ENCODE assay signal across 39 cellular contexts in the genomic region with DNA sequence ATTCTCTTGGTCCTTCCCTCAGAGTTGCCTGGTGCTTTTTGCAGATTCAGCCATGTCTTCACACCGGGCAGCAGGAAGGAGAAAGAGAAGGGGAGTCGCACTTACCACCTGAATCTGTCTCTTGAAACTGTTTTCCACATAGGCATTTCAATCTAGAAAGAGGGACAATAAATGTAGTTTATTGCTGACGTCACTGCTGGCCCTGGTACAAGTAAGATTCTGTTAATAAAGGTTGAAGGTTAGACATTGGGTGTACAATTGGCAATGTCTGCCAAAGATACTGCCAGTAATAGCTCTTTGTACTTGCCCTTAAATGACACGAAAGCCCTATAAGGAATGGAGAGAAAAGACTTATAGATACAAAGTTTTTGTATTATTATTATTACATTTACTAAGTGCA.
"Had no signal": no experiment of that assay in that cellular context is flagged by ENCODE, and none has a peak within 500 bp of the region (broad histone marks: within the 10 kb centered on the region; RNA-seq: fewer than 3 reads in every experiment).

No MANE protein-coding gene starts in this region.

- H3K4me1 Mint-ChIP-seq: activated naive CD4-positive, alpha-beta T cell treated with anti-CD3 and anti-CD28 coated beads, Interleukin-2, amount 10 ng/mL, durations not matched to agents 7 days and 5 days; activated naive CD4-positive, alpha-beta T cell treated with anti-CD3 and anti-CD28 coated beads, Interleukin-2, amount 50 U/mL, for 24 hours; activated naive CD8-positive, alpha-beta T cell treated with anti-CD3 and anti-CD28 coated beads, Interleukin-2, amount 10 ng/mL, durations not matched to agents 7 days and 5 days; activated naive CD8-positive, alpha-beta T cell treated with anti-CD3 and anti-CD28 coated beads, Interleukin-2, amount 50 U/mL, for 24 hours; activated T-helper 17 cell treated with anti-CD3 and anti-CD28 coated beads, Interleukin-2, amount 50 U/mL, for 72 hours; central memory CD8-positive, alpha-beta T cell had no signal

- DNase-seq: activated effector memory CD4-positive, alpha-beta T cell treated with anti-CD3 and anti-CD28 coated beads, Interleukin-2, amount 50 U/mL, for 16 hours; activated effector memory CD4-positive, alpha-beta T cell treated with Interleukin-2 at 50 U/mL for 16 hours; activated gamma-delta T cell; activated gamma-delta T cell treated with Interleukin-2 at 50 U/mL for 16 hours; activated naive CD4-positive, alpha-beta T cell; activated naive CD4-positive, alpha-beta T cell treated with anti-CD3 and anti-CD28 coated beads for 36 hours; activated naive CD4-positive, alpha-beta T cell treated with anti-CD3 and anti-CD28 coated beads, Interleukin-2, amount 10 ng/mL, durations not matched to agents 7 days and 5 days; activated naive CD4-positive, alpha-beta T cell treated with anti-CD3 and anti-CD28 coated beads, Interleukin-2, amount 50 U/mL, for 16 hours; activated naive CD4-positive, alpha-beta T cell treated with Interleukin-2 at 50 U/mL for 16 hours; activated naive CD8-positive, alpha-beta T cell treated with anti-CD3 and anti-CD28 coated beads, Interleukin-2, amount 10 ng/mL, durations not matched to agents 7 days and 5 days; activated naive CD8-positive, alpha-beta T cell treated with anti-CD3 and anti-CD28 coated beads, Interleukin-2, amount 50 U/mL, for 24 hours; activated T-cell treated with anti-CD3 and anti-CD28 coated beads, Interleukin-2, amount 50 U/mL, for 1 hour; activated T-cell treated with anti-CD3 and anti-CD28 coated beads, Interleukin-2, amount 50 U/mL, for 24 hours; activated T-cell treated with anti-CD3 and anti-CD28 coated beads, Interleukin-2, amount 50 U/mL, for 4 hours; activated T-cell treated with anti-CD3 and anti-CD28 coated beads, Interleukin-2, amount 50 U/mL, for 48 hours; activated T-cell treated with anti-CD3 and anti-CD28 coated beads, Interleukin-2, amount 50 U/mL, for 72 hours; adrenal gland; amniotic stem cell; amygdala; anterior cingulate cortex; aorta; body of pancreas; brain microvascular endothelial cell; caudate nucleus; central memory CD4-positive, alpha-beta T cell; cerebellar nuclear complex had no signal

- H3K27ac ChIP-seq: adrenal gland, ascending aorta, body of pancreas, brain microvascular endothelial cell, breast epithelium, cardiac muscle cell had no signal

- H3K27me3 Mint-ChIP-seq: brain had no signal

- H3K4me3 Mint-ChIP-seq: activated naive CD4-positive, alpha-beta T cell treated with anti-CD3 and anti-CD28 coated beads for 36 hours; activated naive CD4-positive, alpha-beta T cell treated with anti-CD3 and anti-CD28 coated beads, Interleukin-2, amount 10 ng/mL, durations not matched to agents 7 days and 5 days; activated naive CD4-positive, alpha-beta T cell treated with anti-CD3 and anti-CD28 coated beads, Interleukin-2, amount 50 U/mL, for 24 hours; activated naive CD8-positive, alpha-beta T cell; activated naive CD8-positive, alpha-beta T cell treated with anti-CD3 and anti-CD28 coated beads, Interleukin-2, amount 10 ng/mL, durations not matched to agents 7 days and 5 days; activated naive CD8-positive, alpha-beta T cell treated with anti-CD3 and anti-CD28 coated beads, Interleukin-2, amount 50 U/mL, for 24 hours; activated T-cell treated with anti-CD3 and anti-CD28 coated beads, Interleukin-2, amount 50 U/mL, for 24 hours; activated T-cell treated with anti-CD3 and anti-CD28 coated beads, Interleukin-2, amount 50 U/mL, for 4 hours; activated T-cell treated with anti-CD3 and anti-CD28 coated beads, Interleukin-2, amount 50 U/mL, for 72 hours; activated T-helper 1 cell treated with anti-CD3 and anti-CD28 coated beads, Interleukin-12 subunit alpha, Interleukin-12 subunit beta, Interleukin-2, Interleukin-4 antibody, amounts not matched to agents 30 ng/mL and 10 ng/mL and 1 ng/mL, durations not matched to agents 14 hours and 24 hours and 36 hours; activated T-helper 17 cell treated with anti-CD3 and anti-CD28 coated beads, Interleukin-2, amount 50 U/mL, for 72 hours; brain; central memory CD8-positive, alpha-beta T cell had no signal

- H3K27me3 ChIP-seq: adrenal gland, ascending aorta, body of pancreas, brain microvascular endothelial cell, breast epithelium, cardiac muscle cell had no signal

- ATAC-seq: activated naive CD4-positive, alpha-beta T cell treated with anti-CD3 and anti-CD28 coated beads, Interleukin-2, amount 50 U/mL, for 72 hours; activated naive CD8-positive, alpha-beta T cell treated with anti-CD3 and anti-CD28 coated beads, Interleukin-2, amount 50 U/mL, for 24 hours; activated T-cell treated with anti-CD3 and anti-CD28 coated beads, Interleukin-2, amount 50 U/mL, for 4 hours; activated T-cell treated with anti-CD3 and anti-CD28 coated beads, Interleukin-2, amount 50 U/mL, for 72 hours; activated T-helper 17 cell treated with anti-CD3 and anti-CD28 coated beads, Interleukin-2, amount 50 U/mL, for 72 hours; body of pancreas had no signal

- H3K4me1 ChIP-seq: adrenal gland, ascending aorta, body of pancreas, breast epithelium had no signal

- H3K9me3 ChIP-seq: adrenal gland, ascending aorta, body of pancreas, breast epithelium had no signal

- H3K9me3 Mint-ChIP-seq: activated naive CD4-positive, alpha-beta T cell treated with anti-CD3 and anti-CD28 coated beads for 36 hours; activated naive CD4-positive, alpha-beta T cell treated with anti-CD3 and anti-CD28 coated beads, Interleukin-2, amount 10 ng/mL, durations not matched to agents 7 days and 5 days; activated naive CD4-positive, alpha-beta T cell treated with anti-CD3 and anti-CD28 coated beads, Interleukin-2, amount 50 U/mL, for 24 hours; activated naive CD4-positive, alpha-beta T cell treated with anti-CD3 and anti-CD28 coated beads, Interleukin-2, amount 50 U/mL, for 72 hours; activated naive CD8-positive, alpha-beta T cell treated with anti-CD3 and anti-CD28 coated beads, Interleukin-2, amount 10 ng/mL, durations not matched to agents 7 days and 5 days; activated naive CD8-positive, alpha-beta T cell treated with anti-CD3 and anti-CD28 coated beads, Interleukin-2, amount 50 U/mL, for 24 hours; activated T-cell treated with anti-CD3 and anti-CD28 coated beads, Interleukin-2, amount 50 U/mL, for 24 hours; activated T-cell treated with anti-CD3 and anti-CD28 coated beads, Interleukin-2, amount 50 U/mL, for 4 hours; activated T-cell treated with anti-CD3 and anti-CD28 coated beads, Interleukin-2, amount 50 U/mL, for 72 hours; activated T-helper 1 cell treated with anti-CD3 and anti-CD28 coated beads, Interleukin-12 subunit alpha, Interleukin-12 subunit beta, Interleukin-2, Interleukin-4 antibody, amounts not matched to agents 30 ng/mL and 10 ng/mL and 1 ng/mL, durations not matched to agents 14 hours and 24 hours and 36 hours; activated T-helper 17 cell treated with anti-CD3 and anti-CD28 coated beads, Interleukin-2, amount 50 U/mL, for 72 hours; activated T-helper 2 cell treated with anti-CD3 and anti-CD28 coated beads, Interferon-gamma antibody, Interleukin-2, Interleukin-4, amounts not matched to agents 10 μg/mL and 5 μg/mL and 100 μg/mL, durations not matched to agents 14 hours and 24 hours and 36 hours; brain; central memory CD8-positive, alpha-beta T cell had no signal

- H3K27ac Mint-ChIP-seq: activated naive CD4-positive, alpha-beta T cell treated with anti-CD3 and anti-CD28 coated beads for 36 hours; activated naive CD4-positive, alpha-beta T cell treated with anti-CD3 and anti-CD28 coated beads, Interleukin-2, amount 10 ng/mL, durations not matched to agents 7 days and 5 days; activated naive CD4-positive, alpha-beta T cell treated with anti-CD3 and anti-CD28 coated beads, Interleukin-2, amount 50 U/mL, for 24 hours; activated naive CD4-positive, alpha-beta T cell treated with anti-CD3 and anti-CD28 coated beads, Interleukin-2, amount 50 U/mL, for 72 hours; activated naive CD8-positive, alpha-beta T cell; activated naive CD8-positive, alpha-beta T cell treated with anti-CD3 and anti-CD28 coated beads, Interleukin-2, amount 10 ng/mL, durations not matched to agents 7 days and 5 days; activated naive CD8-positive, alpha-beta T cell treated with anti-CD3 and anti-CD28 coated beads, Interleukin-2, amount 50 U/mL, for 24 hours; activated T-cell treated with anti-CD3 and anti-CD28 coated beads, Interleukin-2, amount 50 U/mL, for 24 hours; activated T-cell treated with anti-CD3 and anti-CD28 coated beads, Interleukin-2, amount 50 U/mL, for 72 hours; activated T-helper 1 cell treated with anti-CD3 and anti-CD28 coated beads, Interleukin-12 subunit alpha, Interleukin-12 subunit beta, Interleukin-2, Interleukin-4 antibody, amounts not matched to agents 30 ng/mL and 10 ng/mL and 1 ng/mL, durations not matched to agents 14 hours and 24 hours and 36 hours; activated T-helper 17 cell treated with anti-CD3 and anti-CD28 coated beads, Interleukin-2, amount 50 U/mL, for 72 hours; activated T-helper 2 cell treated with anti-CD3 and anti-CD28 coated beads, Interferon-gamma antibody, Interleukin-2, Interleukin-4, amounts not matched to agents 10 μg/mL and 5 μg/mL and 100 μg/mL, durations not matched to agents 14 hours and 24 hours and 36 hours; brain had no signal

- H3K36me3 Mint-ChIP-seq: activated naive CD4-positive, alpha-beta T cell treated with anti-CD3 and anti-CD28 coated beads, Interleukin-2, amount 10 ng/mL, durations not matched to agents 7 days and 5 days; activated naive CD4-positive, alpha-beta T cell treated with anti-CD3 and anti-CD28 coated beads, Interleukin-2, amount 50 U/mL, for 24 hours; activated naive CD4-positive, alpha-beta T cell treated with anti-CD3 and anti-CD28 coated beads, Interleukin-2, amount 50 U/mL, for 72 hours; activated naive CD8-positive, alpha-beta T cell; activated naive CD8-positive, alpha-beta T cell treated with anti-CD3 and anti-CD28 coated beads, Interleukin-2, amount 10 ng/mL, durations not matched to agents 7 days and 5 days had no signal

- H3K4me3 ChIP-seq: adrenal gland, ascending aorta, body of pancreas, breast epithelium, cardiac muscle cell had no signal

- FAIRE-seq: astrocyte, bronchial epithelial cell had no signal

- H3K36me3 ChIP-seq: adrenal gland, ascending aorta, brain microvascular endothelial cell, breast epithelium, cardiac muscle cell had no signal
